Comparison of ENCODE assay signal across 7 cellular contexts in genomic region chr9:125513634-125514413, GRCh38.
DNase-seq lines count a peak whose midpoint lies in the region; ATAC-seq and TF ChIP-seq lines count a peak whose summit lies in the region.

No MANE protein-coding gene starts in this region.

- H3K4me2 ChIP-seq in PC-3 (ENCODE audit: low read length), result peak overlapping the region; percentile 89

- H2AFZ ChIP-seq in PC-3 (ENCODE audit: low read length), result peak overlapping the region; percentile 80

- H3K9me3 ChIP-seq in PC-3 (ENCODE audit: low read length) (no peaks in the 10 kb centered on the region), muscle layer of duodenum (ENCODE audit: control insufficient read depth in 1 of 2, low read length in 2 of 2) (no peaks in the 10 kb centered on the region)

- H3K4me3 ChIP-seq in PC-3 (ENCODE audit: low read length), result peak overlapping the region; percentile 65
- H3K4me3 ChIP-seq in choroid plexus epithelial cell (ENCODE audit: low read depth, low read length), result peak overlapping the region; percentile 28
- peak overlapping the region; percentile 32 to 49 for H3K4me3 ChIP-seq in muscle layer of duodenum (ENCODE audit: low read depth in 1 of 2, low read length in 2 of 2)

- H3K27me3 ChIP-seq in PC-3 (ENCODE audit: low read length) (no peaks in the 10 kb centered on the region), muscle layer of duodenum (ENCODE audit: low read depth, low read length) (no peaks in the 10 kb centered on the region)

- TF ChIP-seq CTCF in PC-3 (conservative IDR thresholded peaks at IDR 0.05; ENCODE audit: low read depth, low read length) (no peak), choroid plexus epithelial cell (conservative IDR thresholded peaks at IDR 0.05; ENCODE audit: low read depth, low read length) (no peak)

- H3K4me1 ChIP-seq in PC-3 (ENCODE audit: insufficient read depth, low read length), result peaks cover 37% of the 10 kb centered on the region
- peaks cover 5 to 14% of the 10 kb centered on the region in 2 donors for H3K4me1 ChIP-seq in muscle layer of duodenum (ENCODE audit: control insufficient read depth in 1 of 2, insufficient read depth in 2 of 2, low read length in 2 of 2)

- no peaks in the 10 kb centered on the region for H3F3A ChIP-seq in PC-3 (ENCODE audit: low read length, unreplicated experiment)

- DNase-seq in PC-3 (peak; percentile 77), choroid plexus epithelial cell (ENCODE audit: low read depth) (peak; percentile 81), AML-193 (lab: John Stamatoyannopoulos, UW) (no peak), GOT3 (lab: John Stamatoyannopoulos, UW) (no peak)

- ATAC-seq in GM18867 (IDR thresholded peaks at IDR 0.05; ENCODE audit: unreplicated experiment) (peak; percentile 90), HG02571 (IDR thresholded peaks at IDR 0.05; ENCODE audit: unreplicated experiment) (peak; percentile 92), PC-3 (peak; percentile 94)

- no peaks in the 10 kb centered on the region for H4K20me1 ChIP-seq in PC-3 (ENCODE audit: low read length)

- POLR2A ChIA-PET in PC-3 (lab: Charles Lee; ENCODE audit: unreplicated experiment), result interaction anchor here (0.6 kb wide), 1 partner anchor 796 kb away, joined by 7 read pairs; no protein-coding TSS in a partner anchor

- peak overlapping the region; percentile 98 for H3K27ac ChIP-seq in PC-3 (ENCODE audit: low read length)
- peak overlapping the region; percentile 33 for H3K27ac ChIP-seq in muscle layer of duodenum (ENCODE audit: low read length)

- H3K9ac ChIP-seq in PC-3 (ENCODE audit: low read length), result peak overlapping the region; percentile 68

- intact Hi-C loops in PC-3 (cut with micrococcal nuclease), result no loop called here

- no peaks in the 10 kb centered on the region for H3K9me2 ChIP-seq in PC-3 (replicated peaks; ENCODE audit: low read length)

- peaks cover 6% of the 10 kb centered on the region; the same call in 1 of the 2 replicates for H3K79me2 ChIP-seq in PC-3 (ENCODE audit: low read length)

- BruUV-seq in PC-3 (replicated peaks; lab: Mats Ljungman, UMichigan), result no TSS peak

- H3K36me3 ChIP-seq in PC-3 (ENCODE audit: low read depth, low read length) (no peaks in the 10 kb centered on the region; the same call in 1 of the 2 replicates), muscle layer of duodenum (ENCODE audit: control insufficient read depth in 1 of 2, insufficient read depth in 2 of 2, low read length in 2 of 2) (no peaks in the 10 kb centered on the region)

- CTCF ChIA-PET in PC-3 (lab: Charles Lee), result interaction anchor here (0.9 to 1.1 kb wide), 2 partner anchors 45 to 542 kb away, joined by 3 to 4 read pairs; no protein-coding TSS in a partner anchor

Comparison
In these comparisons a context has a peak if more than half of its experiments do, and no peak if none do; other contexts are left out.
1. DNase-seq: peak in PC-3 (single experiment) and choroid plexus epithelial cell (single experiment); none in AML-193 (0 of 2) and GOT3 (single experiment).
2. Peak in every context shown above with its lines, with median percentiles within 50 percentile points of each other: ATAC-seq and H3K4me3 ChIP-seq.